Comparison of ENCODE assay signal across 13 cellular contexts in genomic region chr11:12075822-12076821, GRCh38. TPM values are rescaled to one million over a fixed set of nuclear protein-coding genes. Genes with fewer than 3 reads are reported as not detected.
A peak's percentile ranks its signal among the peaks of the same experiment; 100 is the strongest.
DNase-seq lines count a peak whose midpoint lies in the region; ATAC-seq, FAIRE-seq and TF ChIP-seq lines count a peak whose summit lies in the region.
"Had no signal": no experiment of that assay in that cellular context is flagged by ENCODE, and none has a peak within 500 bp of the region (broad histone marks: within the 10 kb centered on the region; RNA-seq: fewer than 3 reads in every experiment).

No MANE protein-coding gene starts in this region.

- no peak overlapping the region for H3K4me3 Mint-ChIP-seq in activated T-helper 2 cell treated with anti-CD3 and anti-CD28 coated beads, Interferon-gamma antibody, Interleukin-2, Interleukin-4, amounts not matched to agents 10 μg/mL and 5 μg/mL and 100 μg/mL, durations not matched to agents 14 hours and 24 hours and 36 hours (ENCODE audit: low read depth)

- TF ChIP-seq POLR2A in upper lobe of left lung (IDR thresholded peaks at IDR 0.05) = no peak

- no peak overlapping the region for H3K27ac Mint-ChIP-seq in activated T-helper 2 cell treated with anti-CD3 and anti-CD28 coated beads, Interferon-gamma antibody, Interleukin-2, Interleukin-4, amounts not matched to agents 10 μg/mL and 5 μg/mL and 100 μg/mL, durations not matched to agents 14 hours and 24 hours and 36 hours

- TF ChIP-seq CTCF in bronchial epithelial cell (IDR thresholded peaks at IDR 0.05; ENCODE audit: insufficient read depth, low read length, severe bottlenecking) (no peak), lung (IDR thresholded peaks at IDR 0.05; ENCODE audit: control extremely low read depth, extremely low read depth) (no peak), upper lobe of left lung (IDR thresholded peaks at IDR 0.05) (no peak)

- H3K4me1 Mint-ChIP-seq in activated T-helper 2 cell treated with anti-CD3 and anti-CD28 coated beads, Interferon-gamma antibody, Interleukin-2, Interleukin-4, amounts not matched to agents 10 μg/mL and 5 μg/mL and 100 μg/mL, durations not matched to agents 14 hours and 24 hours and 36 hours (ENCODE audit: low read depth) = peaks cover 15% of the 10 kb centered on the region

- H3K9me3 ChIP-seq in lung (ENCODE audit: control insufficient read depth in 2 of 2, insufficient read depth in 1 of 2, low read length in 1 of 2) (no peaks in the 10 kb centered on the region), upper lobe of left lung (no peaks in the 10 kb centered on the region)

- 71 to 78% methylated on average over 15 of the region's 15 CpGs for WGBS in lung, 2 donors
- 61 to 73% methylated on average over 15 of the region's 15 CpGs for WGBS in upper lobe of left lung, 2 donors

- DNase-seq in NCI-H146 (lab: John Stamatoyannopoulos, UW) (peak; percentile 28), NCI-H146 treated with DMSO at 0.1 percent for 48 hours (lab: John Stamatoyannopoulos, UW; ENCODE audit: unreplicated experiment) (no peak), bronchial epithelial cell (ENCODE audit: low read depth) (peak; percentile 86), lung (ENCODE audit: low spot score) (peak; percentile 45), upper lobe of left lung (no peak), DMS79 (lab: John Stamatoyannopoulos, UW) (no peak), NCI-H1092 treated with DMSO at 0.1 percent for 48 hours (lab: John Stamatoyannopoulos, UW) (no peak)
- no peak for DNase-seq in activated T-helper 2 cell treated with anti-CD3 and anti-CD28 coated beads, Interferon-gamma antibody, Interleukin-2, Interleukin-4, amounts not matched to agents 10 μg/mL and 5 μg/mL and 100 μg/mL, durations not matched to agents 14 hours and 24 hours and 36 hours (ENCODE audit: low spot score)
- DNase-seq: activated CD4-positive, alpha-beta T cell treated with anti-CD3 and anti-CD28 coated beads, Interleukin-2, amount 50 U/mL, for 4 hours; glutamatergic neuron; NCI-H774; stimulated activated CD4-positive, alpha-beta T cell treated with anti-CD3 and anti-CD28 coated beads, Interleukin-4, amount 100 ng/mL, for 1 hour had no signal

- no peaks in the 10 kb centered on the region for H3K36me3 Mint-ChIP-seq in activated T-helper 2 cell treated with anti-CD3 and anti-CD28 coated beads, Interferon-gamma antibody, Interleukin-2, Interleukin-4, amounts not matched to agents 10 μg/mL and 5 μg/mL and 100 μg/mL, durations not matched to agents 14 hours and 24 hours and 36 hours (ENCODE audit: low read depth)

- H3K27me3 ChIP-seq in bronchial epithelial cell (ENCODE audit: control insufficient read depth, insufficient read depth, low read length) = no peaks in the 10 kb centered on the region
- H3K27me3 ChIP-seq in lung (ENCODE audit: control insufficient read depth, insufficient read depth) = no peaks in the 10 kb centered on the region
- no peaks in the 10 kb centered on the region for H3K27me3 ChIP-seq in upper lobe of left lung

- no peaks in the 10 kb centered on the region for H3K9me3 Mint-ChIP-seq in activated T-helper 2 cell treated with anti-CD3 and anti-CD28 coated beads, Interferon-gamma antibody, Interleukin-2, Interleukin-4, amounts not matched to agents 10 μg/mL and 5 μg/mL and 100 μg/mL, durations not matched to agents 14 hours and 24 hours and 36 hours

- H3K36me3 ChIP-seq in bronchial epithelial cell (ENCODE audit: control insufficient read depth, insufficient read depth, low read length) (no peaks in the 10 kb centered on the region), lung (ENCODE audit: control insufficient read depth in 2 of 2, insufficient read depth in 2 of 2, low read length in 2 of 2) (no peaks in the 10 kb centered on the region), upper lobe of left lung (no peaks in the 10 kb centered on the region)

- H3K4me1 ChIP-seq in lung (ENCODE audit: control insufficient read depth in 2 of 2, insufficient read depth in 2 of 2, low read length in 2 of 2) = peaks cover 0 to 3% of the 10 kb centered on the region in 2 donors
- peaks cover 0 to 15% (median 13%) of the 10 kb centered on the region in 4 donors for H3K4me1 ChIP-seq in upper lobe of left lung

- intact Hi-C loops in activated T-helper 2 cell treated with anti-CD3 and anti-CD28 coated beads, Interferon-gamma antibody, Interleukin-2, Interleukin-4, amounts not matched to agents 10 μg/mL and 5 μg/mL and 100 μg/mL, durations not matched to agents 14 hours and 24 hours and 36 hours (cut with micrococcal nuclease) = no loop called here

- ATAC-seq in lung (ENCODE audit: insufficient read depth, low FRiP score) (peak; percentile 45), upper lobe of left lung (ENCODE audit: low FRiP score in 2 of 2) (peak; percentile 87 to 90)

- H3K27me3 Mint-ChIP-seq in activated T-helper 2 cell treated with anti-CD3 and anti-CD28 coated beads, Interferon-gamma antibody, Interleukin-2, Interleukin-4, amounts not matched to agents 10 μg/mL and 5 μg/mL and 100 μg/mL, durations not matched to agents 14 hours and 24 hours and 36 hours (ENCODE audit: low read depth) = peaks cover 2% of the 10 kb centered on the region

- no peak for FAIRE-seq in bronchial epithelial cell (lab: Jason Lieb, UNC)

- peak in 3 of 4 donors; percentile 42 to 75 (median 61) for TF ChIP-seq EP300 in upper lobe of left lung (IDR thresholded peaks at IDR 0.05)

- no peak overlapping the region for H3K4me3 ChIP-seq in bronchial epithelial cell (ENCODE audit: low read depth, low read length)
- H3K4me3 ChIP-seq in lung = no peak overlapping the region
- no peak overlapping the region for H3K4me3 ChIP-seq in upper lobe of left lung

- H3K27ac ChIP-seq in lung (ENCODE audit: low read depth in 1 of 2, low read length in 1 of 2) = peak overlapping the region in 1 of 2 donors; percentile 76
- peak overlapping the region; percentile 56 to 72 (median 66) for H3K27ac ChIP-seq in upper lobe of left lung
- H3K27ac ChIP-seq: 22Rv1 had no signal

RNA-seq across cellular contexts. Expression of gene MICAL2, which starts 34.3 kb away (rescaled TPM):
- 75.0 and 95.9 TPM in 2 replicates for total RNA-seq in bronchial epithelial cell
- total RNA-seq in lung = 100 to 1,000 TPM; 124 to 218 TPM
- polyA plus RNA-seq in lung = 10 to 100 TPM; 38.2 to 75.3 TPM
- total RNA-seq in upper lobe of left lung = 100 to 1,000 TPM; 138 to 327 (median 175) TPM
- 736 TPM in 2 replicates for total RNA-seq in activated T-helper 2 cell treated with anti-CD3 and anti-CD28 coated beads, Interferon-gamma antibody, Interleukin-2, Interleukin-4, amounts not matched to agents 10 μg/mL and 5 μg/mL and 100 μg/mL, durations not matched to agents 14 hours and 24 hours and 36 hours

Comparison
In these comparisons a context has a peak if more than half of its experiments do, and no peak if none do; other contexts are left out.
1. DNase-seq: peak in NCI-H146 (single experiment), bronchial epithelial cell (single experiment) and lung (single experiment); none in NCI-H146 treated with DMSO at 0.1 percent for 48 hours (single experiment), upper lobe of left lung (0 of 2), DMS79 (single experiment), NCI-H1092 treated with DMSO at 0.1 percent for 48 hours (single experiment) and activated T-helper 2 cell treated with anti-CD3 and anti-CD28 coated beads, Interferon-gamma antibody, Interleukin-2, Interleukin-4, amounts not matched to agents 10 μg/mL and 5 μg/mL and 100 μg/mL, durations not matched to agents 14 hours and 24 hours and 36 hours (single experiment).